ENCODE assay signal across 8 cellular contexts in genomic region chr16:77273-77806, GRCh38. TPM values are rescaled to one million over a fixed set of nuclear protein-coding genes. Genes with fewer than 3 reads are reported as not detected.
DNase-seq lines count a peak whose midpoint lies in the region; ATAC-seq and TF ChIP-seq lines count a peak whose summit lies in the region.

No MANE protein-coding gene starts in this region.

- peaks cover 5% of the 10 kb centered on the region for H3K27me3 Mint-ChIP-seq in IgD-negative memory B cell
- H3K27me3 Mint-ChIP-seq in activated CD4-positive, alpha-beta memory T cell treated with anti-CD3 and anti-CD28 coated beads, Interleukin-2, amount 10 ng/mL, durations not matched to agents 7 days and 5 days: peaks cover 21% of the 10 kb centered on the region
- H3K27me3 Mint-ChIP-seq in naive thymus-derived CD8-positive, alpha-beta T cell: peaks cover 9 to 22% (median 15%) of the 10 kb centered on the region in 5 donors

- intact Hi-C loops in esophagus squamous epithelium (cut with DNase I): no loop called here
- intact Hi-C loops in aorta (cut with DNase I): no loop called here

- H3K27ac ChIP-seq in esophagus squamous epithelium (peak overlapping the region; percentile 91 to 98 (median 96)), aorta (ENCODE audit: low read depth in 1 of 2, low read length in 2 of 2) (peak overlapping the region; percentile 72 to 76)

- no peak for TF ChIP-seq CTCF in esophagus squamous epithelium (IDR thresholded peaks at IDR 0.05)

- WGBS in esophagus squamous epithelium, 2 donors: no CpG with 5 or more reads among the region's 31 CpGs
- WGBS in aorta, 2 donors: 4 to 5% methylated on average over 21 to 31 of the region's 31 CpGs

- H3K9me3 ChIP-seq in esophagus squamous epithelium: no peaks in the 10 kb centered on the region
- H3K9me3 ChIP-seq in aorta (ENCODE audit: control insufficient read depth, low read length): no peaks in the 10 kb centered on the region

- CTCF ChIA-PET in activated CD4-positive, alpha-beta memory T cell treated with anti-CD3 and anti-CD28 coated beads, Interleukin-2, amount 10 ng/mL, durations not matched to agents 7 days and 5 days (lab: Charles Lee): interaction anchor here (0.7 to 3.0 kb wide), 5 partner anchors 11 to 29 kb away, joined by 3 to 15 read pairs (median 4); partner anchors contain the start of genes POLR3K and SNRNP25

- H3K4me3 Mint-ChIP-seq in IgD-negative memory B cell: peak overlapping the region; percentile 77 to 91 (median 86)
- H3K4me3 Mint-ChIP-seq in activated CD4-positive, alpha-beta memory T cell treated with anti-CD3 and anti-CD28 coated beads, Interleukin-2, amount 10 ng/mL, durations not matched to agents 7 days and 5 days: peak overlapping the region; percentile 71
- H3K4me3 Mint-ChIP-seq in naive thymus-derived CD8-positive, alpha-beta T cell: peak overlapping the region; percentile 65 to 87 (median 77)

- peak; percentile 68 for DNase-seq in EH (ENCODE audit: low read depth)
- peak; percentile 45 for DNase-seq in activated CD4-positive, alpha-beta memory T cell treated with anti-CD3 and anti-CD28 coated beads, Interleukin-2, amount 10 ng/mL, durations not matched to agents 7 days and 5 days
- DNase-seq in esophagus squamous epithelium (lab: John Stamatoyannopoulos, UW): no peak
- peak in 5 of 10 donors; percentile 15 to 30 (median 24) for DNase-seq in naive thymus-derived CD8-positive, alpha-beta T cell
- DNase-seq in aorta: peak; percentile 78 to 86
- no peak for DNase-seq in NCI-H1694 (lab: John Stamatoyannopoulos, UW)

- H3K4me1 ChIP-seq in esophagus squamous epithelium (peaks cover 39 to 71% (median 45%) of the 10 kb centered on the region in 3 donors), aorta (ENCODE audit: control insufficient read depth in 1 of 2, insufficient read depth in 2 of 2, low read length in 2 of 2) (peaks cover 0 to 3% of the 10 kb centered on the region in 2 donors)

- H3K36me3 ChIP-seq in esophagus squamous epithelium: peaks cover 0 to 24% (median 0%) of the 10 kb centered on the region in 3 donors
- peaks cover 0 to 2% of the 10 kb centered on the region in 2 donors for H3K36me3 ChIP-seq in aorta (ENCODE audit: control insufficient read depth in 1 of 2, insufficient read depth in 2 of 2, low read length in 1 of 2)

- no peaks in the 10 kb centered on the region for H3K9me3 Mint-ChIP-seq in IgD-negative memory B cell
- no peaks in the 10 kb centered on the region for H3K9me3 Mint-ChIP-seq in activated CD4-positive, alpha-beta memory T cell treated with anti-CD3 and anti-CD28 coated beads, Interleukin-2, amount 10 ng/mL, durations not matched to agents 7 days and 5 days
- H3K9me3 Mint-ChIP-seq in naive thymus-derived CD8-positive, alpha-beta T cell: no peaks in the 10 kb centered on the region

- TF ChIP-seq POLR2A in esophagus squamous epithelium (IDR thresholded peaks at IDR 0.05): no peak

- H3K4me3 ChIP-seq in esophagus squamous epithelium: peak overlapping the region; percentile 74 to 96 (median 89)
- peak overlapping the region; percentile 74 to 77 for H3K4me3 ChIP-seq in aorta (ENCODE audit: low read length in 2 of 2)

- H3K27ac Mint-ChIP-seq in IgD-negative memory B cell: peak overlapping the region in 2 of 3 donors; percentile 43 to 79
- H3K27ac Mint-ChIP-seq in activated CD4-positive, alpha-beta memory T cell treated with anti-CD3 and anti-CD28 coated beads, Interleukin-2, amount 10 ng/mL, durations not matched to agents 7 days and 5 days: peak overlapping the region; percentile 67
- peak overlapping the region in 2 of 10 donors; percentile 36 to 79 for H3K27ac Mint-ChIP-seq in naive thymus-derived CD8-positive, alpha-beta T cell

- ATAC-seq in GM21367 (IDR thresholded peaks at IDR 0.05; ENCODE audit: unreplicated experiment) (peak; percentile 23), aorta (ENCODE audit: low FRiP score) (peak; percentile 63)
- peak; percentile 31 to 42 for ATAC-seq in naive thymus-derived CD8-positive, alpha-beta T cell

- H3K27me3 ChIP-seq in esophagus squamous epithelium: peaks cover 0 to 6% (median 0%) of the 10 kb centered on the region in 4 donors
- H3K27me3 ChIP-seq in aorta (ENCODE audit: control insufficient read depth in 1 of 2, insufficient read depth in 2 of 2, low read length in 1 of 2): no peaks in the 10 kb centered on the region

- POLR2A ChIA-PET in activated CD4-positive, alpha-beta memory T cell treated with anti-CD3 and anti-CD28 coated beads, Interleukin-2, amount 10 ng/mL, durations not matched to agents 7 days and 5 days (lab: Charles Lee): interaction anchor here (0.9 to 3.2 kb wide), 8 partner anchors 8 to 152 kb away, joined by 3 to 18 read pairs (median 4); partner anchors contain the start of genes LUC7L, POLR3K and SNRNP25
- POLR2A ChIA-PET in naive thymus-derived CD8-positive, alpha-beta T cell (lab: Charles Lee): interaction anchor here (0.6 to 1.6 kb wide), 4 partner anchors 10 to 24 kb away, joined by 3 to 7 read pairs (median 4); partner anchors contain the start of genes POLR3K and SNRNP25

- H3K36me3 Mint-ChIP-seq in IgD-negative memory B cell: no peaks in the 10 kb centered on the region
- peaks cover 9% of the 10 kb centered on the region for H3K36me3 Mint-ChIP-seq in activated CD4-positive, alpha-beta memory T cell treated with anti-CD3 and anti-CD28 coated beads, Interleukin-2, amount 10 ng/mL, durations not matched to agents 7 days and 5 days (ENCODE audit: low read depth)
- peaks cover 0 to 7% (median 0%) of the 10 kb centered on the region in 3 donors for H3K36me3 Mint-ChIP-seq in naive thymus-derived CD8-positive, alpha-beta T cell

- peaks cover 3 to 18% (median 12%) of the 10 kb centered on the region in 3 donors for H3K4me1 Mint-ChIP-seq in IgD-negative memory B cell
- peaks cover 35% of the 10 kb centered on the region for H3K4me1 Mint-ChIP-seq in activated CD4-positive, alpha-beta memory T cell treated with anti-CD3 and anti-CD28 coated beads, Interleukin-2, amount 10 ng/mL, durations not matched to agents 7 days and 5 days
- peaks cover 19 to 37% (median 30%) of the 10 kb centered on the region in 4 donors for H3K4me1 Mint-ChIP-seq in naive thymus-derived CD8-positive, alpha-beta T cell

RNA-seq across cellular contexts. Expression of gene MPG, which starts 0.7 kb away (rescaled TPM):
- polyA plus RNA-seq in IgD-negative memory B cell: 87.6 TPM
- 10 to 100 TPM; 59.9 to 64.3 TPM for total RNA-seq in activated CD4-positive, alpha-beta memory T cell treated with anti-CD3 and anti-CD28 coated beads, Interleukin-2, amount 10 ng/mL, durations not matched to agents 7 days and 5 days
- total RNA-seq in esophagus squamous epithelium: 10 to 100 TPM; 47.4 to 72.1 (median 68.3) TPM
- 10 to 100 TPM; 24.5 to 27.2 TPM for total RNA-seq in naive thymus-derived CD8-positive, alpha-beta T cell
- polyA plus RNA-seq in naive thymus-derived CD8-positive, alpha-beta T cell: 10 to 100 TPM; 46.0 to 57.7 (median 51.8) TPM
- total RNA-seq in aorta: 10 to 100 TPM; 56.2 to 59.5 TPM
- 100 to 1,000 TPM in 1 of 2 donors, 10 to 100 TPM in 1; 88.7 to 213 TPM for polyA plus RNA-seq in aorta

RNA-seq across cellular contexts. Expression of gene RHBDF1, which starts 4.9 kb away (rescaled TPM):
- not detected for polyA plus RNA-seq in IgD-negative memory B cell
- total RNA-seq in activated CD4-positive, alpha-beta memory T cell treated with anti-CD3 and anti-CD28 coated beads, Interleukin-2, amount 10 ng/mL, durations not matched to agents 7 days and 5 days: under 1 TPM; 0.18 to 0.23 TPM
- total RNA-seq in esophagus squamous epithelium: 10 to 100 TPM; 13.3 to 38.3 (median 24.2) TPM
- not detected for total RNA-seq in naive thymus-derived CD8-positive, alpha-beta T cell
- polyA plus RNA-seq in naive thymus-derived CD8-positive, alpha-beta T cell: under 1 TPM in 1 of 3 donors, not detected in 2; 0.50 TPM
- 10 to 100 TPM; 79.2 to 91.0 TPM for total RNA-seq in aorta
- 100 to 1,000 TPM in 1 of 2 donors, 10 to 100 TPM in 1; 23.7 to 215 TPM for polyA plus RNA-seq in aorta

RNA-seq across cellular contexts. Expression of gene SNRNP25, which starts 23.7 kb away (rescaled TPM):
- polyA plus RNA-seq in IgD-negative memory B cell (39.1 TPM), aorta (10 to 100 TPM; 18.5 to 32.2 TPM)
- total RNA-seq in activated CD4-positive, alpha-beta memory T cell treated with anti-CD3 and anti-CD28 coated beads, Interleukin-2, amount 10 ng/mL, durations not matched to agents 7 days and 5 days: 10 to 100 TPM; 29.7 to 33.4 TPM
- total RNA-seq in esophagus squamous epithelium (10 to 100 TPM; 12.4 to 30.0 (median 17.9) TPM), aorta (10 to 100 TPM; 10.7 to 11.1 TPM)
- 10 to 100 TPM in 1 of 2 experiments, 1 to 10 TPM in 1; 9.5 to 11.3 TPM for total RNA-seq in naive thymus-derived CD8-positive, alpha-beta T cell
- 10 to 100 TPM; 20.2 to 30.2 (median 22.3) TPM for polyA plus RNA-seq in naive thymus-derived CD8-positive, alpha-beta T cell

RNA-seq across cellular contexts. Expression of gene POLR3K, which starts 23.9 kb away (rescaled TPM):
- polyA plus RNA-seq in IgD-negative memory B cell: 45.2 TPM
- total RNA-seq in activated CD4-positive, alpha-beta memory T cell treated with anti-CD3 and anti-CD28 coated beads, Interleukin-2, amount 10 ng/mL, durations not matched to agents 7 days and 5 days: 10 to 100 TPM; 27.6 to 31.1 TPM
- total RNA-seq in esophagus squamous epithelium: 1 to 10 TPM; 3.1 to 8.6 (median 4.8) TPM
- 10 to 100 TPM; 16.2 to 17.1 TPM for total RNA-seq in naive thymus-derived CD8-positive, alpha-beta T cell
- polyA plus RNA-seq in naive thymus-derived CD8-positive, alpha-beta T cell: 10 to 100 TPM; 20.9 to 29.5 (median 23.1) TPM
- total RNA-seq in aorta: 1 to 10 TPM; 6.0 to 6.1 TPM
- polyA plus RNA-seq in aorta: 10 to 100 TPM in 1 of 2 donors, 1 to 10 TPM in 1; 8.5 to 10.9 TPM

Comparison
In these comparisons a context has a peak if more than half of its experiments do, and no peak if none do; other contexts are left out.
1. DNase-seq: peak in EH (single experiment), activated CD4-positive, alpha-beta memory T cell treated with anti-CD3 and anti-CD28 coated beads, Interleukin-2, amount 10 ng/mL, durations not matched to agents 7 days and 5 days (single experiment) and aorta (2 of 2); none in esophagus squamous epithelium (single experiment) and NCI-H1694 (single experiment).
2. RNA of gene RHBDF1, which starts 4.9 kb away (total RNA-seq): 79.2 to 91.0 TPM in aorta and 13.3 to 38.3 TPM in esophagus squamous epithelium; not detected in naive thymus-derived CD8-positive, alpha-beta T cell and 0.18 to 0.23 TPM in activated CD4-positive, alpha-beta memory T cell treated with anti-CD3 and anti-CD28 coated beads, Interleukin-2, amount 10 ng/mL, durations not matched to agents 7 days and 5 days; every median in the first group is over 4 times any median in the second.
3. Peak in every context shown above with its lines, with median percentiles within 50 percentile points of each other: ATAC-seq and H3K4me3 Mint-ChIP-seq.